16 cellular contexts compared by ENCODE assay signal in genomic region chr2:129934044-129934822, GRCh38. TPM values are rescaled to one million over a fixed set of nuclear protein-coding genes. Genes with fewer than 3 reads are reported as not detected.
DNase-seq lines count a peak whose midpoint lies in the region; ATAC-seq and TF ChIP-seq lines count a peak whose summit lies in the region.
"Had no signal": no experiment of that assay in that cellular context is flagged by ENCODE, and none has a peak within 500 bp of the region (broad histone marks: within the 10 kb centered on the region; RNA-seq: fewer than 3 reads in every experiment).

No MANE protein-coding gene starts in this region.

- H3K27me3 ChIP-seq in iPS-15b (ENCODE audit: control insufficient read depth, insufficient read depth, low read length) (peaks cover 13% of the 10 kb centered on the region), skeletal muscle satellite cell (ENCODE audit: control insufficient read depth, insufficient read depth, low read length) (no peaks in the 10 kb centered on the region)

- POLR2A ChIA-PET in WTC11 (lab: Charles Lee) = interaction anchor here (0.6 kb wide), 1 partner anchor 149 kb away, joined by 5 read pairs; no protein-coding TSS in a partner anchor

- no peaks in the 10 kb centered on the region for H3K36me3 Mint-ChIP-seq in WTC11
- H3K36me3 Mint-ChIP-seq: T-cell had no signal

- CTCF ChIA-PET in WTC11 (lab: Charles Lee) = no interaction called here

- peaks cover 22% of the 10 kb centered on the region for H3K4me1 Mint-ChIP-seq in WTC11
- H3K4me1 Mint-ChIP-seq: T-cell had no signal

- peak; percentile 67 for ATAC-seq in WTC11
- no peak for ATAC-seq in HG03565 (IDR thresholded peaks at IDR 0.05; ENCODE audit: unreplicated experiment)
- ATAC-seq in activated CD4-positive, CD25-positive, alpha-beta regulatory T cell treated with anti-CD3 and anti-CD28 coated beads, Interleukin-2, amount 50 U/mL, for 24 hours = no peak
- ATAC-seq: T-cell had no signal

- H3K4me1 ChIP-seq in ES-I3 (ENCODE audit: insufficient read depth, low read length) (peaks cover 8% of the 10 kb centered on the region; the same call in 1 of the 2 replicates), iPS-15b (ENCODE audit: control insufficient read depth, insufficient read depth, low read length) (no peaks in the 10 kb centered on the region), skeletal muscle satellite cell (ENCODE audit: control insufficient read depth, insufficient read depth, low read length) (no peaks in the 10 kb centered on the region)

- H3K9ac ChIP-seq in ES-I3 (ENCODE audit: low read depth, low read length) (peak overlapping the region; percentile 67), iPS-15b (ENCODE audit: low read depth, low read length) (no peak overlapping the region), skeletal muscle satellite cell (ENCODE audit: low read depth, low read length) (peak overlapping the region; percentile 46)

- H3K36me3 ChIP-seq in ES-I3 (ENCODE audit: insufficient read depth, low read length) (no peaks in the 10 kb centered on the region), iPS-15b (ENCODE audit: control insufficient read depth, insufficient read depth, low read length) (no peaks in the 10 kb centered on the region), skeletal muscle satellite cell (ENCODE audit: insufficient read depth, low read length) (no peaks in the 10 kb centered on the region)
- H3K36me3 ChIP-seq: stomach had no signal

- peak; percentile 26 for DNase-seq in WTC11 (ENCODE audit: low spot score)
- no peak for DNase-seq in foreskin melanocyte
- DNase-seq in D341Med (ENCODE audit: low spot score) = no peak
- DNase-seq: activated gamma-delta T cell treated with Interleukin-2 at 50 U/mL for 16 hours; GDM1; NK-92 treated with Interleukin-12 subunit alpha and Interleukin-12 subunit beta, amount 100 ng/mL, for 24 hours; stomach; T-cell had no signal

- TF ChIP-seq CTCF in WTC11 (IDR thresholded peaks at IDR 0.05) = no peak

- H3K4me2 ChIP-seq in skeletal muscle satellite cell (ENCODE audit: low read length) = no peak overlapping the region

- H3K9me3 ChIP-seq in ES-I3 (ENCODE audit: control insufficient read depth, insufficient read depth, low read length) = no peaks in the 10 kb centered on the region
- no peaks in the 10 kb centered on the region for H3K9me3 ChIP-seq in iPS-15b (ENCODE audit: control insufficient read depth, insufficient read depth, low read length)
- H3K9me3 ChIP-seq in skeletal muscle satellite cell (replicated peaks; ENCODE audit: low read length) = no peaks in the 10 kb centered on the region
- H3K9me3 ChIP-seq: stomach had no signal

- H3K9me3 Mint-ChIP-seq in WTC11 = no peaks in the 10 kb centered on the region
- H3K9me3 Mint-ChIP-seq: T-cell had no signal

- peaks cover 20% of the 10 kb centered on the region for H3K27me3 Mint-ChIP-seq in WTC11 (ENCODE audit: low read depth)

- peak overlapping the region; percentile 68 for H3K4me3 Mint-ChIP-seq in WTC11
- H3K4me3 Mint-ChIP-seq: T-cell had no signal

- H3K4me3 ChIP-seq in iPS-15b (ENCODE audit: low read depth, low read length) = peak overlapping the region; percentile 35
- H3K4me3 ChIP-seq in skeletal muscle satellite cell (ENCODE audit: low read length) = peak overlapping the region; percentile 55

- H3K27ac Mint-ChIP-seq in WTC11 = no peak overlapping the region
- H3K27ac Mint-ChIP-seq: T-cell had no signal

TF ChIP-seq in WTC11, 78 proteins besides CTCF, POLR2A, EP300 and RAD21:
- TF ChIP-seq RELA (CRISPR knock-in tag; IDR thresholded peaks at IDR 0.05; ENCODE audit: borderline replicate concordance) (no peak), ETV6 (CRISPR knock-in tag; IDR thresholded peaks at IDR 0.05) (no peak), ZNF121 (CRISPR knock-in tag; IDR thresholded peaks at IDR 0.05) (peak; percentile 92), CDX4 (CRISPR knock-in tag; IDR thresholded peaks at IDR 0.05; ENCODE audit: borderline replicate concordance) (no peak), IRF1 (CRISPR knock-in tag; IDR thresholded peaks at IDR 0.05) (no peak), CREB1 (CRISPR knock-in tag; IDR thresholded peaks at IDR 0.05) (no peak), NFYB (CRISPR knock-in tag; conservative IDR thresholded peaks at IDR 0.05; ENCODE audit: low read depth) (no peak), MAX (CRISPR knock-in tag; IDR thresholded peaks at IDR 0.05) (peak; percentile 17; the same call in 1 of the 2 replicates), GTF2I (CRISPR knock-in tag; conservative IDR thresholded peaks at IDR 0.05) (peak; percentile 94)

RNA-seq across cellular contexts. Expression of gene RAB6C, which starts 45.2 kb away (rescaled TPM):
- 0.07 to 0.09 TPM (median 0.07 TPM) in 3 replicates for total RNA-seq in WTC11 (2021)
- 0.22 and 0.25 TPM in 2 replicates for total RNA-seq in skeletal muscle satellite cell (2012; rRNA removed)
- total RNA-seq: HT1080, lower leg skin, posterior vena cava, T-cell had no signal
